Comparison of ENCODE assay signal across 1 cellular context in the genomic region with DNA sequence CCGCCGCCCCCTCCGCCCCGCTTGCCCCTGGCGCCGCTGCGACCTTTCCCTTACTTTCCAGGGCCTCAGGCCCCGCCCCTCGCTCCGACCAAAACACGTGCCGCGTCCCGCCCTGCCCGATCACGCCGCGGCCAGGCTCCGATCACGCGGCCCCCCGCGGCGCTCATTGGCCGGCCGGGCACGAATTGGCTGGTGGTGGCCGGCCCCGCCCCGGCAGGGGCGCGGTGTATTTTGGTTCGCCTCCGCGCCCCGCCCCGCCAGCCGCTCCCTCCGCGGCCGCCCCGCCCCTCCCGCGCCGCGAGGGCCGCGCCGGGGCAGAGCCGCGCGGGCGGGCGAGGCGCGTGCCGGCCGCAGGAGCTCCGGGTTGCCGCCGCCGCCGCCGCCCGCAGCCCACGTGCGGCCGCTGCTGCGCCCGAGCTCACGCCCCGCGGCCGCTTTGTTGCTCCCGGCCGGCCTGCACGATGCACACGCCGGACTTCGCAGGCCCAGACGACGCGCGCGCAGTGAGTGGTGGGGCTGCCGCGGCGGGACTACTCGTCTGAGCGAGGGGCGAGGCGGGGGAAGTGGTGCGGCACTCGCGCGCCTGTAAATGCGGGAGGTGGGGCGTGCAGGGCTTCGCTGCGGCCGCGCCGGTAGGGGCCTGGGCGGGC.
TF ChIP-seq lines count a peak whose summit lies in the region.

TSS of gene KLF11 (plus strand) at position 295 of the 650 bp plus-strand sequence. CDS start at position 462, 167 bp downstream.

TF ChIP-seq in HepG2, 621 proteins besides CTCF, POLR2A, EP300 and RAD21 (continued from another document and continues in another):
- TF ChIP-seq, protein P1, sequence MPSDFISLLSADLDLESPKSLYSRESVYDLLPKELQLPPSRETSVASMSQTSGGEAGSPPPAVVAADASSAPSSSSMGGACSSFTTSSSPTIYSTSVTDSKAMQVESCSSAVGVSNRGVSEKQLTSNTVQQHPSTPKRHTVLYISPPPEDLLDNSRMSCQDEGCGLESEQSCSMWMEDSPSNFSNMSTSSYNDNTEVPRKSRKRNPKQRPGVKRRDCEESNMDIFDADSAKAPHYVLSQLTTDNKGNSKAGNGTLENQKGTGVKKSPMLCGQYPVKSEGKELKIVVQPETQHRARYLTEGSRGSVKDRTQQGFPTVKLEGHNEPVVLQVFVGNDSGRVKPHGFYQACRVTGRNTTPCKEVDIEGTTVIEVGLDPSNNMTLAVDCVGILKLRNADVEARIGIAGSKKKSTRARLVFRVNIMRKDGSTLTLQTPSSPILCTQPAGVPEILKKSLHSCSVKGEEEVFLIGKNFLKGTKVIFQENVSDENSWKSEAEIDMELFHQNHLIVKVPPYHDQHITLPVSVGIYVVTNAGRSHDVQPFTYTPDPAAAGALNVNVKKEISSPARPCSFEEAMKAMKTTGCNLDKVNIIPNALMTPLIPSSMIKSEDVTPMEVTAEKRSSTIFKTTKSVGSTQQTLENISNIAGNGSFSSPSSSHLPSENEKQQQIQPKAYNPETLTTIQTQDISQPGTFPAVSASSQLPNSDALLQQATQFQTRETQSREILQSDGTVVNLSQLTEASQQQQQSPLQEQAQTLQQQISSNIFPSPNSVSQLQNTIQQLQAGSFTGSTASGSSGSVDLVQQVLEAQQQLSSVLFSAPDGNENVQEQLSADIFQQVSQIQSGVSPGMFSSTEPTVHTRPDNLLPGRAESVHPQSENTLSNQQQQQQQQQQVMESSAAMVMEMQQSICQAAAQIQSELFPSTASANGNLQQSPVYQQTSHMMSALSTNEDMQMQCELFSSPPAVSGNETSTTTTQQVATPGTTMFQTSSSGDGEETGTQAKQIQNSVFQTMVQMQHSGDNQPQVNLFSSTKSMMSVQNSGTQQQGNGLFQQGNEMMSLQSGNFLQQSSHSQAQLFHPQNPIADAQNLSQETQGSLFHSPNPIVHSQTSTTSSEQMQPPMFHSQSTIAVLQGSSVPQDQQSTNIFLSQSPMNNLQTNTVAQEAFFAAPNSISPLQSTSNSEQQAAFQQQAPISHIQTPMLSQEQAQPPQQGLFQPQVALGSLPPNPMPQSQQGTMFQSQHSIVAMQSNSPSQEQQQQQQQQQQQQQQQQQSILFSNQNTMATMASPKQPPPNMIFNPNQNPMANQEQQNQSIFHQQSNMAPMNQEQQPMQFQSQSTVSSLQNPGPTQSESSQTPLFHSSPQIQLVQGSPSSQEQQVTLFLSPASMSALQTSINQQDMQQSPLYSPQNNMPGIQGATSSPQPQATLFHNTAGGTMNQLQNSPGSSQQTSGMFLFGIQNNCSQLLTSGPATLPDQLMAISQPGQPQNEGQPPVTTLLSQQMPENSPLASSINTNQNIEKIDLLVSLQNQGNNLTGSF (CRISPR knock-in tag; IDR thresholded peaks at IDR 0.05) = peak; percentile 99
- TF ChIP-seq ZNF280B (CRISPR knock-in tag; IDR thresholded peaks at IDR 0.05; ENCODE audit: borderline replicate concordance) (peak; percentile 85; the same call in 1 of the 2 replicates), KLF12 (CRISPR knock-in tag; IDR thresholded peaks at IDR 0.05; ENCODE audit: borderline replicate concordance) (peak; percentile 99), ELF4 (CRISPR knock-in tag; IDR thresholded peaks at IDR 0.05; ENCODE audit: borderline replicate concordance) (no peak), ZNF691 (CRISPR knock-in tag; IDR thresholded peaks at IDR 0.05; ENCODE audit: borderline replicate concordance, low read depth) (peak; percentile 59; the same call in 1 of the 2 replicates), ZSCAN20 (CRISPR knock-in tag; IDR thresholded peaks at IDR 0.05; ENCODE audit: borderline replicate concordance) (peak; percentile 99; the same call in 1 of the 2 replicates), SALL1 (CRISPR knock-in tag; IDR thresholded peaks at IDR 0.05) (peak; percentile 89), MTA3 (CRISPR knock-in tag; IDR thresholded peaks at IDR 0.05) (no peak), KDM3A (CRISPR knock-in tag; IDR thresholded peaks at IDR 0.05; ENCODE audit: low read depth) (no peak; the same call in 1 of the 2 replicates), CHD2 (IDR thresholded peaks at IDR 0.05; ENCODE audit: low read depth, low read length) (no peak), ARNTL (CRISPR knock-in tag; IDR thresholded peaks at IDR 0.05) (peak; percentile 98), JUND (CRISPR knock-in tag; IDR thresholded peaks at IDR 0.05) (peak; percentile 66), ZNF558 (CRISPR knock-in tag; IDR thresholded peaks at IDR 0.05; ENCODE audit: borderline replicate concordance) (peak; percentile 99; the same call in 1 of the 2 replicates), ZNF34 (CRISPR knock-in tag; IDR thresholded peaks at IDR 0.05; ENCODE audit: borderline replicate concordance) (no peak), YEATS4 (CRISPR knock-in tag; IDR thresholded peaks at IDR 0.05; ENCODE audit: borderline replicate concordance) (peak; percentile 76; the same call in 1 of the 2 replicates), ZNF724P (CRISPR knock-in tag; IDR thresholded peaks at IDR 0.05; ENCODE audit: borderline replicate concordance) (peak; percentile 93; the same call in 1 of the 2 replicates), CREM (IDR thresholded peaks at IDR 0.05) (no peak), CREM (CRISPR knock-in tag; IDR thresholded peaks at IDR 0.05) (no peak), STAT5B (CRISPR knock-in tag; IDR thresholded peaks at IDR 0.05) (peak; percentile 75; the same call in 1 of the 2 replicates), ZBTB38 (CRISPR knock-in tag; IDR thresholded peaks at IDR 0.05) (peak; percentile 83), ZNF891 (CRISPR knock-in tag; IDR thresholded peaks at IDR 0.05) (peak; percentile 93), CERS6 (CRISPR knock-in tag; IDR thresholded peaks at IDR 0.05) (peak; percentile 79; the same call in 1 of the 2 replicates), ZNF672 (CRISPR knock-in tag; IDR thresholded peaks at IDR 0.05) (peak; percentile 78; the same call in 1 of the 2 replicates), TBP (CRISPR knock-in tag; IDR thresholded peaks at IDR 0.05) (no peak), DMAP1 (CRISPR knock-in tag; IDR thresholded peaks at IDR 0.05) (peak; percentile 57; the same call in 1 of the 2 replicates), FOXC1 (CRISPR knock-in tag; IDR thresholded peaks at IDR 0.05; ENCODE audit: borderline replicate concordance) (peak; percentile 99), THRA (CRISPR knock-in tag; IDR thresholded peaks at IDR 0.05; ENCODE audit: borderline replicate concordance) (peak; percentile 80; the same call in 1 of the 2 replicates), ONECUT2 (CRISPR knock-in tag; IDR thresholded peaks at IDR 0.05) (peak; percentile 66), HOXD1 (CRISPR knock-in tag; IDR thresholded peaks at IDR 0.05) (peak; percentile 90), ZMYM4 (CRISPR knock-in tag; IDR thresholded peaks at IDR 0.05) (peak; percentile 77), TAF15 (IDR thresholded peaks at IDR 0.05; ENCODE audit: low read depth, low read length, poor library complexity, severe bottlenecking) (no peak), RCOR2 (CRISPR knock-in tag; IDR thresholded peaks at IDR 0.05) (no peak), NBN (conservative IDR thresholded peaks at IDR 0.05) (no peak), CENPT (CRISPR knock-in tag; IDR thresholded peaks at IDR 0.05; ENCODE audit: low read depth) (peak; percentile 88; the same call in 1 of the 2 replicates), BCL3 (CRISPR knock-in tag; IDR thresholded peaks at IDR 0.05) (peak; percentile 97), SNAPC2 (CRISPR knock-in tag; IDR thresholded peaks at IDR 0.05) (peak; percentile 95), ZNF564 (CRISPR knock-in tag; IDR thresholded peaks at IDR 0.05) (peak; percentile 90), MXD3 (CRISPR knock-in tag; IDR thresholded peaks at IDR 0.05) (peak; percentile 99), ZSCAN31 (CRISPR knock-in tag; IDR thresholded peaks at IDR 0.05; ENCODE audit: low read depth) (peak; percentile 65; the same call in 1 of the 2 replicates), NCOA5 (CRISPR knock-in tag; IDR thresholded peaks at IDR 0.05) (no peak), RBAK (CRISPR knock-in tag; IDR thresholded peaks at IDR 0.05) (no peak), FLYWCH1 (CRISPR knock-in tag; IDR thresholded peaks at IDR 0.05) (peak; percentile 98), ZNF780A (CRISPR knock-in tag; IDR thresholded peaks at IDR 0.05) (0 out of 2 replicates have a peak, but pooled peaks have one; percentile 48), HOXA7 (CRISPR knock-in tag; IDR thresholded peaks at IDR 0.05) (peak; percentile 91), KDM5B (CRISPR knock-in tag; IDR thresholded peaks at IDR 0.05; ENCODE audit: borderline replicate concordance) (peak; percentile 95), MED13 (CRISPR knock-in tag; IDR thresholded peaks at IDR 0.05) (peak; percentile 92), ZNF263 (CRISPR knock-in tag; IDR thresholded peaks at IDR 0.05) (peak; percentile 77; the same call in 1 of the 2 replicates), XRCC5 (optimal IDR thresholded peaks at IDR 0.05; ENCODE audit: low read length) (no peak), ZNF549 (CRISPR knock-in tag; IDR thresholded peaks at IDR 0.05) (0 out of 2 replicates have a peak, but pooled peaks have one; percentile 48)
- TF ChIP-seq, protein P2, sequence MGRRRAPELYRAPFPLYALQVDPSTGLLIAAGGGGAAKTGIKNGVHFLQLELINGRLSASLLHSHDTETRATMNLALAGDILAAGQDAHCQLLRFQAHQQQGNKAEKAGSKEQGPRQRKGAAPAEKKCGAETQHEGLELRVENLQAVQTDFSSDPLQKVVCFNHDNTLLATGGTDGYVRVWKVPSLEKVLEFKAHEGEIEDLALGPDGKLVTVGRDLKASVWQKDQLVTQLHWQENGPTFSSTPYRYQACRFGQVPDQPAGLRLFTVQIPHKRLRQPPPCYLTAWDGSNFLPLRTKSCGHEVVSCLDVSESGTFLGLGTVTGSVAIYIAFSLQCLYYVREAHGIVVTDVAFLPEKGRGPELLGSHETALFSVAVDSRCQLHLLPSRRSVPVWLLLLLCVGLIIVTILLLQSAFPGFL (CRISPR knock-in tag; IDR thresholded peaks at IDR 0.05) = 0 out of 2 replicates have a peak, but pooled peaks have one; percentile 83
- TF ChIP-seq, protein P3, sequence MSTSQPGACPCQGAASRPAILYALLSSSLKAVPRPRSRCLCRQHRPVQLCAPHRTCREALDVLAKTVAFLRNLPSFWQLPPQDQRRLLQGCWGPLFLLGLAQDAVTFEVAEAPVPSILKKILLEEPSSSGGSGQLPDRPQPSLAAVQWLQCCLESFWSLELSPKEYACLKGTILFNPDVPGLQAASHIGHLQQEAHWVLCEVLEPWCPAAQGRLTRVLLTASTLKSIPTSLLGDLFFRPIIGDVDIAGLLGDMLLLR (CRISPR knock-in tag; IDR thresholded peaks at IDR 0.05) = peak; percentile 98
